ENCODE assay signal across 25 cellular contexts in genomic region chr20:575230-575629, GRCh38. TPM values are rescaled to one million over a fixed set of nuclear protein-coding genes. Genes with fewer than 3 reads are reported as not detected.
"Had no signal": no experiment of that assay in that cellular context is flagged by ENCODE, and none has a peak within 500 bp of the region (broad histone marks: within the 10 kb centered on the region; RNA-seq: fewer than 3 reads in every experiment).

No MANE protein-coding gene starts in this region.

- H3K27ac Mint-ChIP-seq: activated naive CD4-positive, alpha-beta T cell treated with anti-CD3 and anti-CD28 coated beads for 36 hours; activated naive CD8-positive, alpha-beta T cell treated with anti-CD3 and anti-CD28 coated beads, Interleukin-2, amount 10 ng/mL, durations not matched to agents 7 days and 5 days; activated T-cell treated with anti-CD3 and anti-CD28 coated beads, Interleukin-2, amount 50 U/mL, for 72 hours; nephron progenitor cell had no signal

- H3K9ac ChIP-seq: parathyroid adenoma had no signal

- H2AFZ ChIP-seq: hepatocyte, parathyroid adenoma had no signal

- H3K36me3 ChIP-seq: spleen, thyroid gland had no signal

- H3K4me3 ChIP-seq: coronary artery, hepatocyte, mucosa of descending colon, spleen, thyroid gland had no signal

- DNase-seq: activated CD4-positive, alpha-beta T cell treated with anti-CD3 and anti-CD28 coated beads for 4 hours; activated CD4-positive, alpha-beta T cell treated with anti-CD3 and anti-CD28 coated beads, Interleukin-2, amount 50 U/mL, for 48 hours; activated CD4-positive, CD25-positive, alpha-beta regulatory T cell; activated effector memory CD4-positive, alpha-beta T cell treated with Interleukin-2 at 50 U/mL for 16 hours; activated naive CD4-positive, alpha-beta T cell treated with anti-CD3 and anti-CD28 coated beads for 36 hours; activated naive CD8-positive, alpha-beta T cell treated with anti-CD3 and anti-CD28 coated beads, Interleukin-2, amount 10 ng/mL, durations not matched to agents 7 days and 5 days; activated T-cell treated with anti-CD3 and anti-CD28 coated beads, Interleukin-2, amount 50 U/mL, for 72 hours; amygdala; cerebellar nuclear complex; mesenchymal stem cell; mucosa of descending colon; nephron progenitor cell; nucleus accumbens; spleen; stimulated activated CD4-positive, alpha-beta T cell treated with anti-CD3 and anti-CD28 coated beads, Interleukin-4, amount 100 ng/mL, for 24 hours; stimulated activated naive CD4-positive, alpha-beta T cell treated with Interleukin-2 at 50 U/mL for 16 hours; T-helper 1 cell; thyroid gland had no signal

- H3K4me2 ChIP-seq: hepatocyte had no signal

- H3K27me3 ChIP-seq: thyroid gland had no signal

- H3K9me3 Mint-ChIP-seq: activated naive CD4-positive, alpha-beta T cell treated with anti-CD3 and anti-CD28 coated beads for 36 hours; activated naive CD8-positive, alpha-beta T cell treated with anti-CD3 and anti-CD28 coated beads, Interleukin-2, amount 10 ng/mL, durations not matched to agents 7 days and 5 days; activated T-cell treated with anti-CD3 and anti-CD28 coated beads, Interleukin-2, amount 50 U/mL, for 72 hours; nephron progenitor cell had no signal

- H3K79me2 ChIP-seq: hepatocyte, parathyroid adenoma had no signal

- H3K4me1 Mint-ChIP-seq: activated naive CD8-positive, alpha-beta T cell treated with anti-CD3 and anti-CD28 coated beads, Interleukin-2, amount 10 ng/mL, durations not matched to agents 7 days and 5 days had no signal

- ATAC-seq: activated T-cell treated with anti-CD3 and anti-CD28 coated beads, Interleukin-2, amount 50 U/mL, for 72 hours; mucosa of descending colon; SK-N-SH treated with all-trans-retinoic acid at 6 μM for 48 hours had no signal

- H3K36me3 Mint-ChIP-seq: activated naive CD8-positive, alpha-beta T cell treated with anti-CD3 and anti-CD28 coated beads, Interleukin-2, amount 10 ng/mL, durations not matched to agents 7 days and 5 days had no signal

- H3K9me3 ChIP-seq: mucosa of descending colon, spleen, thyroid gland had no signal

- H3K4me3 Mint-ChIP-seq: activated naive CD4-positive, alpha-beta T cell treated with anti-CD3 and anti-CD28 coated beads for 36 hours; activated naive CD8-positive, alpha-beta T cell treated with anti-CD3 and anti-CD28 coated beads, Interleukin-2, amount 10 ng/mL, durations not matched to agents 7 days and 5 days; activated T-cell treated with anti-CD3 and anti-CD28 coated beads, Interleukin-2, amount 50 U/mL, for 72 hours; nephron progenitor cell had no signal

- H3K27ac ChIP-seq: hepatocyte, parathyroid adenoma, spleen, thyroid gland had no signal

RNA-seq across cellular contexts. Expression of gene TCF15, which starts 34.9 kb away (rescaled TPM):
- total RNA-seq: activated naive CD4-positive, alpha-beta T cell treated with anti-CD3 and anti-CD28 coated beads for 36 hours; activated naive CD8-positive, alpha-beta T cell treated with anti-CD3 and anti-CD28 coated beads, Interleukin-2, amount 10 ng/mL, durations not matched to agents 7 days and 5 days; activated T-cell treated with anti-CD3 and anti-CD28 coated beads, Interleukin-2, amount 50 U/mL, for 72 hours; bronchial epithelial cell; fibroblast of villous mesenchyme; hepatocyte; renal cortical epithelial cell had no signal
- polyA plus RNA-seq: hepatocyte had no signal
